Comparison of ENCODE assay signal across 17 cellular contexts in the genomic region with DNA sequence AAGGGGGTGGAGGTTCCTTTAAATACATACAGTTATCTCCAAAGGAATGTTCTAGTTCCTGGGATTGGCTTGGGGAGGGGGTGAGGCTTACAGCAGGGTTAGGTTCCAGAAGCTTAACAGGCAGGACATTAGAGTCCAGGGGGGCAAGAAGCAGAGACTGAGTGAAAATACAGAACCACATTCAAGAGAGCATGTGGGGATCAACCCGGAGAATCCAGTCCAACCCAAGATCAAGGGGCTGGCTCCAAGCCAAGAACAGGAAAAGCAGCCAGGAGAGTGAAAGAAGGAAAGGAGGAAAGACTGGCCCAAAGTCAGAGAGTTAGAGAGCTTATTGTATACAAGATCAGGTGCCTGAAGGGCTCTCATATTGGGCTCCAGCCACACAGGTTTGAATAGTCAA.
"Had no signal": no experiment of that assay in that cellular context is flagged by ENCODE, and none has a peak within 500 bp of the region (broad histone marks: within the 10 kb centered on the region; RNA-seq: fewer than 3 reads in every experiment).

No MANE protein-coding gene starts in this region.

- ATAC-seq: activated T-cell treated with anti-CD3 and anti-CD28 coated beads, Interleukin-2, amount 50 U/mL, for 72 hours; heart left ventricle; left ventricle myocardium superior; right cardiac atrium; stimulated activated memory B cell treated with anti-CD40 and anti-IgM and Interleukin-4, amounts not matched to agents 10 μg/mL and 1 μg/mL and 100 μg/mL, for 72 hours had no signal

- DNase-seq: activated CD4-positive, alpha-beta memory T cell treated with anti-CD3 and anti-CD28 coated beads for 36 hours; activated naive CD8-positive, alpha-beta T cell treated with anti-CD3 and anti-CD28 coated beads, Interleukin-2, amount 10 ng/mL, durations not matched to agents 7 days and 5 days; activated T-cell treated with anti-CD3 and anti-CD28 coated beads, Interleukin-2, amount 50 U/mL, for 72 hours; anterior cingulate cortex; heart left ventricle; islet precursor cell; left ventricle myocardium superior; midbrain; posterior cingulate gyrus; right cardiac atrium; stimulated activated CD4-positive, alpha-beta T cell treated with anti-CD3 and anti-CD28 coated beads, Interleukin-1b, Interleukin-23, amount 100 ng/mL, for 48 hours; T-helper 1 cell; transverse colon had no signal

- H3K9me3 ChIP-seq: heart left ventricle, neutrophil, transverse colon had no signal

- H3K4me1 ChIP-seq: transverse colon had no signal

- FAIRE-seq: frontal cortex had no signal

- H3K36me3 ChIP-seq: heart left ventricle, neutrophil, transverse colon had no signal

- H3K27ac ChIP-seq: neutrophil, transverse colon, VCaP had no signal

- H3K27me3 ChIP-seq: heart left ventricle, transverse colon had no signal

- H3K4me3 ChIP-seq: heart left ventricle, transverse colon had no signal
